ENCODE assay signal across 10 cellular contexts in the genomic region with DNA sequence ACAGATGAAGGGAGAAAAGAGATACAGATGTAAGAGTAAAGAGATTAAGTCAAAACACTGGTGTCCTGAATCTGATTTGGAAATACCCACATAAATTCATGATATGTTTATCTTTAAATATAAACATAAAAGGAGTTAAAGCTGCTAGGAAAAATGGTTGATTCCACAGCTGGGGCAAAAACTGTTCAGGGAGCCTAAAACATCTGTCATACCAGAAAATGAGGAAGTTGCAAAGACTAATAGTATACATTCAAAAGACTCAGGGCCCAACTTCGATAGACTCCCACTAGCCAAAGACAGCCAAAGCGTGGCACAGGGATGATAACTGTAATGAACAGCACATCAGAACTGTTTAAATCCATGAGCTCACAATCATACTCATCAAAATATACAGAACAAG.
DNase-seq lines count a peak whose midpoint lies in the region; ATAC-seq, FAIRE-seq and TF ChIP-seq lines count a peak whose summit lies in the region.
"Had no signal": no experiment of that assay in that cellular context is flagged by ENCODE, and none has a peak within 500 bp of the region (broad histone marks: within the 10 kb centered on the region; RNA-seq: fewer than 3 reads in every experiment).

No MANE protein-coding gene starts in this region.

- H3K4me1 ChIP-seq in ascending aorta, result no peaks in the 10 kb centered on the region

- in situ Hi-C loops in G401 (cut with HindIII; ENCODE audit: low sequenced_read_pairs), result no loop called here

- ATAC-seq in GM21381 (IDR thresholded peaks at IDR 0.05; ENCODE audit: unreplicated experiment), result peak; percentile 60
- peak; percentile 60 for ATAC-seq in HG03139 (IDR thresholded peaks at IDR 0.05; ENCODE audit: unreplicated experiment)

- intact Hi-C loops in ascending aorta (cut with DNase I), result no loop called here

- H3K27me3 ChIP-seq in ascending aorta, result no peaks in the 10 kb centered on the region

- H3K36me3 ChIP-seq in ascending aorta, result no peaks in the 10 kb centered on the region

- TF ChIP-seq POLR2A in GM12891 (IDR thresholded peaks at IDR 0.05; ENCODE audit: low read depth, low read length), result no peak

- FAIRE-seq in GM12891 (lab: Jason Lieb, UNC), result peak; percentile 28

- no peak overlapping the region for H3K4me3 ChIP-seq in ascending aorta

- TF ChIP-seq CTCF in ascending aorta (IDR thresholded peaks at IDR 0.05), result no peak

- no peaks in the 10 kb centered on the region for H3K9me3 ChIP-seq in ascending aorta

- no peak for DNase-seq in GM12891 (ENCODE audit: insufficient read length, low spot score)
- peak; percentile 13 for DNase-seq in SKM-1 treated with dmso at 0.1 percent for 144 hours (lab: John Stamatoyannopoulos, UW; ENCODE audit: unreplicated experiment)
- DNase-seq in ascending aorta (ENCODE audit: low spot score in 2 of 2), result no peak
- DNase-seq in kidney glomerular epithelial cell (lab: John Stamatoyannopoulos, UW), result no peak
- DNase-seq in HPDE6-E6E7 (ENCODE audit: extremely low spot score), result no peak
- no peak for DNase-seq in G401 (ENCODE audit: low spot score)
- DNase-seq: activated T-cell treated with anti-CD3 and anti-CD28 coated beads for 4 hours, NCI-H2029 had no signal

- H3K27ac ChIP-seq in ascending aorta, result no peak overlapping the region

TF ChIP-seq in GM12891, 5 proteins besides CTCF, POLR2A, EP300 and RAD21:
- TF ChIP-seq SPI1 (IDR thresholded peaks at IDR 0.05; ENCODE audit: low read depth, low read length) (peak; percentile 83), PAX5 (IDR thresholded peaks at IDR 0.05; ENCODE audit: insufficient read depth, low read length, severe bottlenecking) (no peak)
